Comparison of ENCODE assay signal across 8 cellular contexts in the genomic region with DNA sequence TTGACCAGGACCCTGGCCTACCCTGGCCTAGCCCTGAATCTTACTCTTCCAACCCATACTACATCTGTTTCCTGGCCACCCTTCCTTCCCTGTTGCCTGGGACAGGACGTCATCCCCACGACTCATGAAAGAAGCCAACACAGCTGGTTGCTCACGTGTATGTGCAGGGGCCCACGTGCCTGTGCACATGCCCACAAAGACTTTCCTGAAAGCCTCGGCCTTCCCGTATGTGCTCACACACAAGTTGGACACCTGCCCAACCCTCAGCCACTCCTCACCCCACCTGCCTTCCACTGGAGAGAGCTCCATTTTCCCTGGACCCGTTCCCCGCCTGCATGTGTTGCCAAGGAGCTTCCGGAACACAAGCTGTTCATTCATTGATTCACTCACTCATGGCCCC. TPM values are rescaled to one million over a fixed set of nuclear protein-coding genes. Genes with fewer than 3 reads are reported as not detected.
DNase-seq lines count a peak whose midpoint lies in the region; ATAC-seq, FAIRE-seq and TF ChIP-seq lines count a peak whose summit lies in the region.

No MANE protein-coding gene starts in this region.

- intact Hi-C loops in left cardiac atrium (cut with DNase I): loop anchor here in 1 of 2 donors (10.0 kb wide), 2 partner anchors 70 to 280 kb away; no protein-coding TSS in a partner anchor
- intact Hi-C loops in testis (cut with DNase I; ENCODE audit: low total_unique reads): no loop called here
- intact Hi-C loops in activated T-helper 1 cell treated with anti-CD3 and anti-CD28 coated beads, Interleukin-12 subunit alpha, Interleukin-12 subunit beta, Interleukin-2, Interleukin-4 antibody, amounts not matched to agents 30 ng/mL and 10 ng/mL and 1 ng/mL, durations not matched to agents 14 hours and 24 hours and 36 hours (cut with micrococcal nuclease): no loop called here

- no peaks in the 10 kb centered on the region for H3K4me1 ChIP-seq in testis

- FAIRE-seq in D721Med (lab: Jason Lieb, UNC) (no peak), H54 (lab: Jason Lieb, UNC) (no peak)

- H3K9me3 Mint-ChIP-seq in activated T-helper 1 cell treated with anti-CD3 and anti-CD28 coated beads, Interleukin-12 subunit alpha, Interleukin-12 subunit beta, Interleukin-2, Interleukin-4 antibody, amounts not matched to agents 30 ng/mL and 10 ng/mL and 1 ng/mL, durations not matched to agents 14 hours and 24 hours and 36 hours: no peaks in the 10 kb centered on the region

- WGBS in testis, 2 donors: 50 to 53% methylated on average over 9 of the region's 9 CpGs

- no peaks in the 10 kb centered on the region for H3K27me3 ChIP-seq in testis

- H3K27me3 Mint-ChIP-seq in activated T-helper 1 cell treated with anti-CD3 and anti-CD28 coated beads, Interleukin-12 subunit alpha, Interleukin-12 subunit beta, Interleukin-2, Interleukin-4 antibody, amounts not matched to agents 30 ng/mL and 10 ng/mL and 1 ng/mL, durations not matched to agents 14 hours and 24 hours and 36 hours (ENCODE audit: insufficient read depth): peaks cover 17% of the 10 kb centered on the region

- peak; percentile 62 for DNase-seq in HS-5 (ENCODE audit: low read depth)
- peak; percentile 61 for DNase-seq in SK-MEL-5 (ENCODE audit: low read depth, low spot score)
- DNase-seq in left cardiac atrium: peak; percentile 90
- DNase-seq in testis: peak; percentile 68
- no peak for DNase-seq in activated T-helper 1 cell treated with anti-CD3 and anti-CD28 coated beads, Interleukin-12 subunit alpha, Interleukin-12 subunit beta, Interleukin-2, Interleukin-4 antibody, amounts not matched to agents 30 ng/mL and 10 ng/mL and 1 ng/mL, durations not matched to agents 14 hours and 24 hours and 36 hours (ENCODE audit: low spot score)
- DNase-seq in D721Med (ENCODE audit: insufficient read length, low spot score): no peak
- DNase-seq in H54 (ENCODE audit: insufficient read length, low spot score): no peak

- H3K36me3 Mint-ChIP-seq in activated T-helper 1 cell treated with anti-CD3 and anti-CD28 coated beads, Interleukin-12 subunit alpha, Interleukin-12 subunit beta, Interleukin-2, Interleukin-4 antibody, amounts not matched to agents 30 ng/mL and 10 ng/mL and 1 ng/mL, durations not matched to agents 14 hours and 24 hours and 36 hours (ENCODE audit: low read depth): no peaks in the 10 kb centered on the region

- no peak overlapping the region for H3K27ac Mint-ChIP-seq in activated T-helper 1 cell treated with anti-CD3 and anti-CD28 coated beads, Interleukin-12 subunit alpha, Interleukin-12 subunit beta, Interleukin-2, Interleukin-4 antibody, amounts not matched to agents 30 ng/mL and 10 ng/mL and 1 ng/mL, durations not matched to agents 14 hours and 24 hours and 36 hours

- ATAC-seq in left cardiac atrium: peak; percentile 84
- no peak for ATAC-seq in GM18520 (IDR thresholded peaks at IDR 0.05; ENCODE audit: unreplicated experiment)

- TF ChIP-seq POLR2A in testis (IDR thresholded peaks at IDR 0.05) (no peak), H54 (IDR thresholded peaks at IDR 0.05; ENCODE audit: low read depth, low read length) (no peak)

- in situ Hi-C loops in SK-MEL-5 (cut with HindIII; ENCODE audit: low pct_unique_long_range_greater_than_20kb, low sequenced_read_pairs): no loop called here

- no peak for TF ChIP-seq CTCF in testis (IDR thresholded peaks at IDR 0.05)
- TF ChIP-seq CTCF in D721Med (IDR thresholded peaks at IDR 0.05; ENCODE audit: insufficient read depth, missing control alignments): no peak

- H3K9me3 ChIP-seq in testis: no peaks in the 10 kb centered on the region

- no peaks in the 10 kb centered on the region for H3K4me1 Mint-ChIP-seq in activated T-helper 1 cell treated with anti-CD3 and anti-CD28 coated beads, Interleukin-12 subunit alpha, Interleukin-12 subunit beta, Interleukin-2, Interleukin-4 antibody, amounts not matched to agents 30 ng/mL and 10 ng/mL and 1 ng/mL, durations not matched to agents 14 hours and 24 hours and 36 hours (ENCODE audit: low read depth)

- H3K27ac ChIP-seq in testis: no peak overlapping the region

- H3K4me3 ChIP-seq in testis: no peak overlapping the region

- no peaks in the 10 kb centered on the region for H3K36me3 ChIP-seq in testis (ENCODE audit: low read depth, missing control alignments)

- H3K4me3 Mint-ChIP-seq in activated T-helper 1 cell treated with anti-CD3 and anti-CD28 coated beads, Interleukin-12 subunit alpha, Interleukin-12 subunit beta, Interleukin-2, Interleukin-4 antibody, amounts not matched to agents 30 ng/mL and 10 ng/mL and 1 ng/mL, durations not matched to agents 14 hours and 24 hours and 36 hours: no peak overlapping the region

RNA-seq across cellular contexts. Expression of a gene that starts 7.0 kb away (rescaled TPM):
- 0.43 and 0.48 TPM in 2 replicates for total RNA-seq in SK-MEL-5 (2014; rRNA removed; shearing (Covaris generic))
- polyA plus RNA-seq in SK-MEL-5 (2015; cell fraction: cytosol; rRNA removed): 0.10 and 0.42 TPM in 2 replicates
- polyA plus RNA-seq in SK-MEL-5 (2015; cell fraction: nucleus; rRNA removed): 10.0 and 13.7 TPM in 2 replicates
- total RNA-seq in left cardiac atrium: 10 to 100 TPM in 1 of 2 donors, 1 to 10 TPM in 1; 7.6 to 18.0 TPM
- 10 to 100 TPM in 1 of 2 donors, 1 to 10 TPM in 1; 9.6 to 14.8 TPM for total RNA-seq in testis
- polyA plus RNA-seq in testis (ENCODE audit: insufficient read depth, low read depth, low replicate concordance): 40.5 TPM
- total RNA-seq in activated T-helper 1 cell treated with anti-CD3 and anti-CD28 coated beads, Interleukin-12 subunit alpha, Interleukin-12 subunit beta, Interleukin-2, Interleukin-4 antibody, amounts not matched to agents 30 ng/mL and 10 ng/mL and 1 ng/mL, durations not matched to agents 14 hours and 24 hours and 36 hours: 0.60 TPM in 1 of 2 replicates, not detected in the other

RNA-seq across cellular contexts. Expression of a gene that starts 21.5 kb away (rescaled TPM):
- not detected in 2 replicates for total RNA-seq in SK-MEL-5 (2014; rRNA removed; shearing (Covaris generic))
- not detected in 2 replicates for polyA plus RNA-seq in SK-MEL-5 (2015; cell fraction: cytosol; rRNA removed)
- not detected in 2 replicates for polyA plus RNA-seq in SK-MEL-5 (2015; cell fraction: nucleus; rRNA removed)
- total RNA-seq in left cardiac atrium (not detected), testis (not detected)
- polyA plus RNA-seq in testis (ENCODE audit: insufficient read depth, low read depth, low replicate concordance): not detected
- total RNA-seq in activated T-helper 1 cell treated with anti-CD3 and anti-CD28 coated beads, Interleukin-12 subunit alpha, Interleukin-12 subunit beta, Interleukin-2, Interleukin-4 antibody, amounts not matched to agents 30 ng/mL and 10 ng/mL and 1 ng/mL, durations not matched to agents 14 hours and 24 hours and 36 hours: not detected in 2 replicates

RNA-seq across cellular contexts. Expression of a gene that starts 53.1 kb away (rescaled TPM):
- total RNA-seq in SK-MEL-5 (2014; rRNA removed; shearing (Covaris generic)): 0.72 and 0.74 TPM in 2 replicates
- polyA plus RNA-seq in SK-MEL-5 (2015; cell fraction: cytosol; rRNA removed): 1.7 and 2.1 TPM in 2 replicates
- 16.1 and 18.6 TPM in 2 replicates for polyA plus RNA-seq in SK-MEL-5 (2015; cell fraction: nucleus; rRNA removed)
- total RNA-seq in left cardiac atrium (1 to 10 TPM; 5.4 to 5.8 TPM), testis (10 to 100 TPM; 18.1 to 19.8 TPM)
- polyA plus RNA-seq in testis (ENCODE audit: insufficient read depth, low read depth, low replicate concordance): 11.3 TPM
- 21.8 and 22.3 TPM in 2 replicates for total RNA-seq in activated T-helper 1 cell treated with anti-CD3 and anti-CD28 coated beads, Interleukin-12 subunit alpha, Interleukin-12 subunit beta, Interleukin-2, Interleukin-4 antibody, amounts not matched to agents 30 ng/mL and 10 ng/mL and 1 ng/mL, durations not matched to agents 14 hours and 24 hours and 36 hours

RNA-seq across cellular contexts. Expression of a gene that starts 55.7 kb away (rescaled TPM):
- 4,194 and 4,277 TPM in 2 replicates for total RNA-seq in SK-MEL-5 (2014; rRNA removed; shearing (Covaris generic))
- polyA plus RNA-seq in SK-MEL-5 (2015; cell fraction: cytosol; rRNA removed): 2,792 and 3,357 TPM in 2 replicates
- 592 and 621 TPM in 2 replicates for polyA plus RNA-seq in SK-MEL-5 (2015; cell fraction: nucleus; rRNA removed)
- total RNA-seq in left cardiac atrium (1,000 to 10,000 TPM; 1,055 to 1,074 TPM), testis (1,000 to 10,000 TPM in 1 of 2 donors, 100 to 1,000 TPM in 1; 954 to 1,719 TPM)
- polyA plus RNA-seq in testis (ENCODE audit: insufficient read depth, low read depth, low replicate concordance): 1,741 TPM
- 2,114 and 2,133 TPM in 2 replicates for total RNA-seq in activated T-helper 1 cell treated with anti-CD3 and anti-CD28 coated beads, Interleukin-12 subunit alpha, Interleukin-12 subunit beta, Interleukin-2, Interleukin-4 antibody, amounts not matched to agents 30 ng/mL and 10 ng/mL and 1 ng/mL, durations not matched to agents 14 hours and 24 hours and 36 hours

Comparison
In these comparisons a context has a peak if more than half of its experiments do, and no peak if none do; other contexts are left out.
1. DNase-seq: peak in HS-5 (single experiment), SK-MEL-5 (single experiment), left cardiac atrium (single experiment) and testis (single experiment); none in activated T-helper 1 cell treated with anti-CD3 and anti-CD28 coated beads, Interleukin-12 subunit alpha, Interleukin-12 subunit beta, Interleukin-2, Interleukin-4 antibody, amounts not matched to agents 30 ng/mL and 10 ng/mL and 1 ng/mL, durations not matched to agents 14 hours and 24 hours and 36 hours (single experiment), D721Med (single experiment) and H54 (single experiment).